Comparison of ENCODE assay signal across 1 cellular context in genomic region chr15:41559239-41559488, GRCh38.
TF ChIP-seq lines count a peak whose summit lies in the region.

No MANE protein-coding gene starts in this region.

TF ChIP-seq in H1, 55 proteins besides CTCF, POLR2A, EP300 and RAD21:
- TF ChIP-seq ZNF274 (IDR thresholded peaks at IDR 0.05; ENCODE audit: borderline replicate concordance, extremely low read depth, low read length) = no peak
- TF ChIP-seq PHF8 (conservative IDR thresholded peaks at IDR 0.05; ENCODE audit: low read depth, low read length) = peak; percentile 59; the same call in 1 of the 2 replicates
TF ChIP-seq in H1: peak in this region for 1.
